In the genomic region with DNA sequence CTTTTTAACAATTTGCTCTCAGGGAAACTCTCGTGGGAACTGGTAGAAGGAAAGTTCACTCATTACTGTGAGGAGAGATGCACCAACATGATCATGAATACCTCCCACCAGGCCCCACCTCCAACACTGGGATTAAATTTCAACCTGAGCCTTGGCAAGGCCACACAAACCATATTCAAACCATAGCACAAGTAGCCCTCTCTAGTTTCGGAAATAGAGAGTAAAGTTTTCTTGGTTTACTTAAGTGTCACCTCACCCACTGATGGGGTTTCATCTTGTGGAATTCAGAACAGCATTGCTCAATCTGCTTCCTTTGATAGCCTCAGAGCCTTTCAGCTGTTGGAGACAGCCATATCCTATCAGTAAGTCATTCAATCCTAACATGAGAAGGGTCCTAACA, we compare ENCODE assay signal across 16 cellular contexts. TPM values are rescaled to one million over a fixed set of nuclear protein-coding genes. Genes with fewer than 3 reads are reported as not detected.
A peak's percentile ranks its signal among the peaks of the same experiment; 100 is the strongest.
DNase-seq lines count a peak whose midpoint lies in the region; ATAC-seq and TF ChIP-seq lines count a peak whose summit lies in the region.
"Had no signal": no experiment of that assay in that cellular context is flagged by ENCODE, and none has a peak within 500 bp of the region (broad histone marks: within the 10 kb centered on the region; RNA-seq: fewer than 3 reads in every experiment).

No MANE protein-coding gene starts in this region.

- H3K4me3 ChIP-seq in GM12865 (ENCODE audit: low read depth, low read length): no peak overlapping the region
- no peak overlapping the region for H3K4me3 ChIP-seq in Peyer's patch
- no peak overlapping the region for H3K4me3 ChIP-seq in suprapubic skin
- H3K4me3 ChIP-seq: lung, ovary, testis had no signal

- H3K4me1 ChIP-seq in Peyer's patch: no peaks in the 10 kb centered on the region
- no peaks in the 10 kb centered on the region for H3K4me1 ChIP-seq in suprapubic skin
- H3K4me1 ChIP-seq: testis had no signal

- H3K27me3 ChIP-seq in Peyer's patch (no peaks in the 10 kb centered on the region), suprapubic skin (peaks cover 26% of the 10 kb centered on the region)
- H3K27me3 ChIP-seq: ovary, testis had no signal

- TF ChIP-seq POLR2A in Peyer's patch (IDR thresholded peaks at IDR 0.05) (no peak), suprapubic skin (IDR thresholded peaks at IDR 0.05) (no peak)

- H3K36me3 ChIP-seq in Peyer's patch (no peaks in the 10 kb centered on the region), suprapubic skin (no peaks in the 10 kb centered on the region)
- H3K36me3 ChIP-seq: ovary had no signal

- H3K27ac ChIP-seq in Peyer's patch (no peak overlapping the region), suprapubic skin (no peak overlapping the region)
- H3K27ac ChIP-seq: ovary, testis had no signal

- TF ChIP-seq EP300 in suprapubic skin (IDR thresholded peaks at IDR 0.05): no peak

- TF ChIP-seq CTCF in GM12865 (IDR thresholded peaks at IDR 0.05; ENCODE audit: insufficient read depth, low read depth, low read length, missing control alignments) (no peak), Peyer's patch (IDR thresholded peaks at IDR 0.05) (no peak), suprapubic skin (IDR thresholded peaks at IDR 0.05) (no peak)

- ATAC-seq in GM19438 (IDR thresholded peaks at IDR 0.05; ENCODE audit: low read depth, unreplicated experiment): peak; percentile 83
- ATAC-seq in HG02852 (IDR thresholded peaks at IDR 0.05; ENCODE audit: unreplicated experiment): peak; percentile 80
- ATAC-seq in HG03571 (IDR thresholded peaks at IDR 0.05; ENCODE audit: unreplicated experiment): peak; percentile 73
- ATAC-seq: activated CD8-positive, alpha-beta T cell treated with anti-CD3 and anti-CD28 coated beads, Interleukin-2, amount 10 ng/mL, durations not matched to agents 7 days and 5 days had no signal

- H3K9me3 ChIP-seq in Peyer's patch: no peaks in the 10 kb centered on the region
- no peaks in the 10 kb centered on the region for H3K9me3 ChIP-seq in suprapubic skin
- H3K9me3 ChIP-seq: ovary, testis had no signal

- 65% methylated on average over 2 of the region's 2 CpGs for WGBS in suprapubic skin

- DNase-seq in GM12865 (ENCODE audit: low read depth): peak; percentile 72
- DNase-seq in Peyer's patch: no peak
- no peak for DNase-seq in NAMALWA (ENCODE audit: low spot score)
- no peak for DNase-seq in stimulated activated CD4-positive, alpha-beta T cell treated with anti-CD3 and anti-CD28 coated beads, Interleukin-4, amount 100 ng/mL, for 4 hours
- DNase-seq in suprapubic skin (ENCODE audit: low spot score in 2 of 2): no peak
- DNase-seq: activated CD8-positive, alpha-beta T cell treated with anti-CD3 and anti-CD28 coated beads, Interleukin-2, amount 10 ng/mL, durations not matched to agents 7 days and 5 days; foreskin fibroblast; GDM1; NCI-H82; ovary; stimulated activated CD4-positive, alpha-beta T cell treated with anti-CD3 and anti-CD28 coated beads, Interleukin-2, amount 100 ng/mL, for 24 hours; testis had no signal

RNA-seq across cellular contexts. Expression of a gene that starts 25.5 kb away (rescaled TPM):
- total RNA-seq in Peyer's patch (1 to 10 TPM; 1.8 to 5.8 (median 2.8) TPM), suprapubic skin (10 to 100 TPM; 16.3 to 33.1 (median 16.8) TPM)
